In the genomic region with DNA sequence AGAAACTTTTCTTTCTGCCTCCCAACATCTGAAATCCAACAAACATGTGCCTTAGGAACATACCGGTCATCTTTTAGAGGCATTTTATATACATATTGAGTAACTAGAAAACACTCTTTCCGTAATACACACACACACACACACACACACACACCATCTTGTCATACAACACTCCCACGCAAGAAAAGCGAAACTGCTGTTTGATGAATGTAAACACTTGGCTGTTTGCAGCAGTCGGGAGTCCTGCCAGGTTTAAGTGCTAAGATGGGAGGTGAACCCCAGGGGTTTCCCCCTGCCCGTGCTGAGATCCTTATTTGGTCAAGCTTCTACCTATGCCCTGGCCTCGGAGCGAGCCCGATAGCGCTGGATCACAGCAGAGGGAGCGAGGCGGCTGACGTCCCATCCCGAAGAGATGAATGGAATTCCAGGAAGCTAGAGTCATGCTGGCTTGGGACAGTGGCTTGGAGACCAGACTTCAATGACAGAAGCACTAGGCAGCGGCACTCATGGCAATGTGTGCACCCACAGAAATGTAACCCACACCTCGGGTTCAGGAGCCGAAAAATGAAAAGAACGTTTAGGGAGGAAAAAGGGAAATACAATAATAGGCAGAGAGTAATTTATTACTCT, we compare ENCODE assay signal across 8 cellular contexts. TPM values are rescaled to one million over a fixed set of nuclear protein-coding genes. Genes with fewer than 3 reads are reported as not detected.
DNase-seq lines count a peak whose midpoint lies in the region; ATAC-seq, FAIRE-seq and TF ChIP-seq lines count a peak whose summit lies in the region.

No MANE protein-coding gene starts in this region.

- H3K27ac Mint-ChIP-seq in CD4-positive, CD25-positive, alpha-beta regulatory T cell, result no peak overlapping the region

- intact Hi-C loops in breast epithelium (cut with DNase I; ENCODE audit: low total_unique reads), result loop anchor here (5.0 kb wide), 1 partner anchor 407 kb away; no protein-coding TSS in a partner anchor

- H3K4me1 Mint-ChIP-seq in CD4-positive, CD25-positive, alpha-beta regulatory T cell, result peaks cover 0 to 21% (median 3%) of the 10 kb centered on the region in 4 donors

- H3K9me3 ChIP-seq in CD4-positive, CD25-positive, alpha-beta regulatory T cell (ENCODE audit: control insufficient read depth in 2 of 2, low read length in 2 of 2), result no peaks in the 10 kb centered on the region
- H3K9me3 ChIP-seq in breast epithelium (no peaks in the 10 kb centered on the region), small intestine (ENCODE audit: control insufficient read depth, low read depth) (no peaks in the 10 kb centered on the region)

- no peak for TF ChIP-seq CTCF in breast epithelium (IDR thresholded peaks at IDR 0.05)

- no peak for ATAC-seq in CD4-positive, CD25-positive, alpha-beta regulatory T cell (ENCODE audit: low read depth in 2 of 2)
- ATAC-seq in HG03354 (IDR thresholded peaks at IDR 0.05; ENCODE audit: poor library complexity, severe bottlenecking, unreplicated experiment), result no peak

- FAIRE-seq in HTR-8/SVneo (lab: Jason Lieb, UNC), result peak; percentile 88
- no peak for FAIRE-seq in small intestine (lab: Jason Lieb, UNC)

- no peaks in the 10 kb centered on the region for H3K36me3 Mint-ChIP-seq in CD4-positive, CD25-positive, alpha-beta regulatory T cell

- H3K27ac ChIP-seq in CD4-positive, CD25-positive, alpha-beta regulatory T cell (ENCODE audit: insufficient read depth, low read length, poor library complexity, severe bottlenecking), result no peak overlapping the region
- peak overlapping the region; percentile 96 for H3K27ac ChIP-seq in breast epithelium
- H3K27ac ChIP-seq in small intestine (ENCODE audit: low read depth in 1 of 2, low read length in 1 of 2), result peak overlapping the region in 1 of 2 donors; percentile 78

- peaks cover 16% of the 10 kb centered on the region for H3K4me1 ChIP-seq in CD4-positive, CD25-positive, alpha-beta regulatory T cell (ENCODE audit: control insufficient read depth, insufficient read depth, low read length, poor library complexity, severe bottlenecking)
- H3K4me1 ChIP-seq in breast epithelium, result peaks cover 0 to 3% of the 10 kb centered on the region in 2 donors
- no peaks in the 10 kb centered on the region for H3K4me1 ChIP-seq in small intestine (ENCODE audit: control insufficient read depth in 2 of 2, insufficient read depth in 1 of 2, low read depth in 1 of 2, low read length in 1 of 2)

- H3K27me3 Mint-ChIP-seq in CD4-positive, CD25-positive, alpha-beta regulatory T cell, result peaks cover 43% of the 10 kb centered on the region

- DNase-seq in CD4-positive, CD25-positive, alpha-beta regulatory T cell, result no peak
- DNase-seq in HTR-8/SVneo (ENCODE audit: insufficient read length, low spot score) (peak; percentile 65), breast epithelium (ENCODE audit: low spot score in 2 of 2) (peak; percentile 66 to 86), iPS-NIHi7 (ENCODE audit: extremely low spot score) (peak; percentile 84), small intestine (peak; percentile 29), NCI-H446 (lab: John Stamatoyannopoulos, UW) (no peak), mesenteric fat pad (ENCODE audit: low spot score) (no peak)

- H3K4me3 Mint-ChIP-seq in CD4-positive, CD25-positive, alpha-beta regulatory T cell, result peak overlapping the region in 3 of 4 donors; percentile 28 to 58 (median 48)

- no peak overlapping the region for H3K4me3 ChIP-seq in CD4-positive, CD25-positive, alpha-beta regulatory T cell (ENCODE audit: low read depth, low read length)
- peak overlapping the region; percentile 55 to 88 (median 71) for H3K4me3 ChIP-seq in breast epithelium
- H3K4me3 ChIP-seq in small intestine (ENCODE audit: low read depth in 1 of 2, low read length in 2 of 2), result peak overlapping the region in 1 of 2 donors; percentile 26

- H3K27me3 ChIP-seq in CD4-positive, CD25-positive, alpha-beta regulatory T cell (ENCODE audit: control insufficient read depth, insufficient read depth, low read length), result peaks cover 31% of the 10 kb centered on the region
- H3K27me3 ChIP-seq in breast epithelium, result no peaks in the 10 kb centered on the region
- H3K27me3 ChIP-seq in small intestine (ENCODE audit: control insufficient read depth in 2 of 2, insufficient read depth in 2 of 2, low read length in 2 of 2), result no peaks in the 10 kb centered on the region

- H3K36me3 ChIP-seq in CD4-positive, CD25-positive, alpha-beta regulatory T cell (ENCODE audit: control insufficient read depth, insufficient read depth, low read length), result no peaks in the 10 kb centered on the region
- H3K36me3 ChIP-seq in breast epithelium (no peaks in the 10 kb centered on the region), small intestine (ENCODE audit: control insufficient read depth in 2 of 2, insufficient read depth in 2 of 2, low read length in 2 of 2) (no peaks in the 10 kb centered on the region)

- no peak for TF ChIP-seq POLR2A in breast epithelium (IDR thresholded peaks at IDR 0.05)

- WGBS in small intestine, 3 donors, result 33 to 50% (median 34%) methylated on average over 18 of the region's 18 CpGs

- H3K9me3 Mint-ChIP-seq in CD4-positive, CD25-positive, alpha-beta regulatory T cell, result no peaks in the 10 kb centered on the region

RNA-seq across cellular contexts. Expression of a gene that starts 1.3 kb away (rescaled TPM):
- 9.2 TPM for total RNA-seq in CD4-positive, CD25-positive, alpha-beta regulatory T cell
- polyA plus RNA-seq in CD4-positive, CD25-positive, alpha-beta regulatory T cell, result under 1 TPM in 2 of 4 donors, not detected in 2; 0.02 to 0.05 TPM
- 100 to 1,000 TPM; 106 to 623 (median 386) TPM for total RNA-seq in breast epithelium
- polyA plus RNA-seq in small intestine, result 10 to 100 TPM in 1 of 3 donors, 1 to 10 TPM in 2; 2.0 to 69.8 (median 3.5) TPM
- 4,139 TPM for total RNA-seq in mesenteric fat pad

Comparison
In these comparisons a context has a peak if more than half of its experiments do, and no peak if none do; other contexts are left out.
1. DNase-seq: peak in HTR-8/SVneo (single experiment), breast epithelium (2 of 2), iPS-NIHi7 (single experiment) and small intestine (single experiment); none in CD4-positive, CD25-positive, alpha-beta regulatory T cell (0 of 3), NCI-H446 (0 of 2) and mesenteric fat pad (single experiment).
2. RNA of a gene that starts 1.3 kb away (total RNA-seq): 4,139 TPM in mesenteric fat pad (single experiment) and 106 to 623 TPM in breast epithelium; 9.2 TPM in CD4-positive, CD25-positive, alpha-beta regulatory T cell (single experiment); every median in the first group is over 10 times any median in the second.